Comparison of ENCODE assay signal across 8 cellular contexts in genomic region chr5:134227259-134227658, GRCh38. TPM values are rescaled to one million over a fixed set of nuclear protein-coding genes. Genes with fewer than 3 reads are reported as not detected.
DNase-seq lines count a peak whose midpoint lies in the region; ATAC-seq and TF ChIP-seq lines count a peak whose summit lies in the region.

No MANE protein-coding gene starts in this region.

- H3K9me3 ChIP-seq in left ventricle myocardium inferior (replicated peaks), result no peaks in the 10 kb centered on the region

- peaks cover 9 to 19% of the 10 kb centered on the region in 2 donors for H3K36me3 Mint-ChIP-seq in activated T-cell treated with anti-CD3 and anti-CD28 coated beads, Interleukin-2, amount 50 U/mL, for 72 hours (ENCODE audit: insufficient read depth in 2 of 2)

- H3K4me3 ChIP-seq in left ventricle myocardium inferior, result peak overlapping the region; percentile 89

- intact Hi-C loops in left ventricle myocardium inferior (cut with micrococcal nuclease) (no loop called here), posterior cingulate gyrus (cut with DNase I) (loop anchor here (2.0 to 10.0 kb wide), 3 partner anchors 50 to 145 kb away; partner anchors contain the start of genes SKP1 and UBE2B)

- peaks cover 50% of the 10 kb centered on the region for H3K4me1 Mint-ChIP-seq in activated T-cell treated with anti-CD3 and anti-CD28 coated beads, Interleukin-2, amount 50 U/mL, for 72 hours (ENCODE audit: low read depth)

- ATAC-seq in activated T-cell treated with anti-CD3 and anti-CD28 coated beads, Interleukin-2, amount 50 U/mL, for 72 hours (replicated peaks in 1 of 2), result no peak
- ATAC-seq in GM18502 (IDR thresholded peaks at IDR 0.05; ENCODE audit: poor library complexity, unreplicated experiment), result no peak

- H3K27ac Mint-ChIP-seq in activated T-cell treated with anti-CD3 and anti-CD28 coated beads, Interleukin-2, amount 50 U/mL, for 72 hours, result peak overlapping the region; percentile 96

- H3K27me3 Mint-ChIP-seq in activated T-cell treated with anti-CD3 and anti-CD28 coated beads, Interleukin-2, amount 50 U/mL, for 72 hours (ENCODE audit: low read depth), result no peaks in the 10 kb centered on the region

- DNase-seq in COLO668 (lab: John Stamatoyannopoulos, UW; ENCODE audit: unreplicated experiment) (peak; percentile 16), NAMALWA (ENCODE audit: low spot score) (peak; percentile 25), left ventricle myocardium inferior (no peak), posterior cingulate gyrus (peak in 8 of 10 donors; percentile 30 to 89 (median 48)), D341Med (ENCODE audit: low spot score) (no peak), activated gamma-delta T cell treated with Interleukin-2 at 50 U/mL for 16 hours (no peak)
- DNase-seq in activated T-cell treated with anti-CD3 and anti-CD28 coated beads, Interleukin-2, amount 50 U/mL, for 72 hours, result no peak

- no peaks in the 10 kb centered on the region for H3K27me3 ChIP-seq in left ventricle myocardium inferior (ENCODE audit: low read depth)

- H3K27ac ChIP-seq in left ventricle myocardium inferior (replicated peaks), result peak overlapping the region; percentile 97

- H3K4me3 Mint-ChIP-seq in activated T-cell treated with anti-CD3 and anti-CD28 coated beads, Interleukin-2, amount 50 U/mL, for 72 hours, result peak overlapping the region; percentile 96 to 98

- H3K36me3 ChIP-seq in left ventricle myocardium inferior, result no peaks in the 10 kb centered on the region

- H3K4me1 ChIP-seq in left ventricle myocardium inferior, result peaks cover 63% of the 10 kb centered on the region

- H3K9me3 Mint-ChIP-seq in activated T-cell treated with anti-CD3 and anti-CD28 coated beads, Interleukin-2, amount 50 U/mL, for 72 hours, result no peaks in the 10 kb centered on the region

- TF ChIP-seq CTCF in left ventricle myocardium inferior (IDR thresholded peaks at IDR 0.05; ENCODE audit: borderline replicate concordance), result no peak

RNA-seq across cellular contexts. Expression of gene PPP2CA, which starts 1.4 kb away (rescaled TPM):
- total RNA-seq in activated T-cell treated with anti-CD3 and anti-CD28 coated beads, Interleukin-2, amount 50 U/mL, for 72 hours, result 100 to 1,000 TPM; 158 to 176 TPM
- 163 TPM for total RNA-seq in left ventricle myocardium inferior

RNA-seq across cellular contexts. Expression of gene SKP1, which starts 50.5 kb away (rescaled TPM):
- 100 to 1,000 TPM; 201 to 238 TPM for total RNA-seq in activated T-cell treated with anti-CD3 and anti-CD28 coated beads, Interleukin-2, amount 50 U/mL, for 72 hours
- total RNA-seq in left ventricle myocardium inferior, result 506 TPM

Comparison
In these comparisons a context has a peak if more than half of its experiments do, and no peak if none do; other contexts are left out.
1. DNase-seq: peak in COLO668 (single experiment), NAMALWA (single experiment) and posterior cingulate gyrus (8 of 10); none in activated T-cell treated with anti-CD3 and anti-CD28 coated beads, Interleukin-2, amount 50 U/mL, for 72 hours (0 of 2), left ventricle myocardium inferior (single experiment), D341Med (single experiment) and activated gamma-delta T cell treated with Interleukin-2 at 50 U/mL for 16 hours (single experiment).